20 cellular contexts compared by ENCODE assay signal in genomic region chr2:113823729-113824595, GRCh38.
DNase-seq lines count a peak whose midpoint lies in the region; ATAC-seq, FAIRE-seq and TF ChIP-seq lines count a peak whose summit lies in the region.
"Had no signal": no experiment of that assay in that cellular context is flagged by ENCODE, and none has a peak within 500 bp of the region (broad histone marks: within the 10 kb centered on the region; RNA-seq: fewer than 3 reads in every experiment).

No MANE protein-coding gene starts in this region.

- TF ChIP-seq RAD21 in K562 (CRISPR knock-in tag; conservative IDR thresholded peaks at IDR 0.05 in 1 of 2, IDR thresholded peaks at IDR 0.05 in 1 of 2): no peak

- H2BK12ac ChIP-seq in mesenchymal stem cell (ENCODE audit: low read length in 2 of 2): no peak overlapping the region

- H2BK120ac ChIP-seq in mesenchymal stem cell (ENCODE audit: low read depth, low read length): no peak overlapping the region

- H3K4me2 ChIP-seq in K562 (ENCODE audit: insufficient read depth, low read length) (no peak overlapping the region), mesenchymal stem cell (ENCODE audit: low read length, poor library complexity, severe bottlenecking) (no peak overlapping the region)

- no peak overlapping the region for H2BK5ac ChIP-seq in mesenchymal stem cell (ENCODE audit: low read depth, low read length, poor library complexity, severe bottlenecking)

- intact Hi-C loops in K562 (cut with micrococcal nuclease): loop anchor here (5.0 kb wide), 1 partner anchor 68 kb away; the partner anchor contains the start of gene ACTR3

- TF ChIP-seq EP300 in K562 (IDR thresholded peaks at IDR 0.05; ENCODE audit: low read length) (no peak), suprapubic skin (IDR thresholded peaks at IDR 0.05) (no peak)

- no peaks in the 10 kb centered on the region for H3K9me3 ChIP-seq in K562 (replicated peaks; ENCODE audit: control insufficient read depth, insufficient read depth, low read depth, low read length)
- no peaks in the 10 kb centered on the region for H3K9me3 ChIP-seq in mesenchymal stem cell (ENCODE audit: control insufficient read depth, low read length)
- no peaks in the 10 kb centered on the region for H3K9me3 ChIP-seq in suprapubic skin

- H2AFZ ChIP-seq in K562 (ENCODE audit: low read depth, low read length) (no peak overlapping the region), mesenchymal stem cell (ENCODE audit: low read depth, low read length) (no peak overlapping the region)
- H2AFZ ChIP-seq: GM23248 had no signal

- no peak overlapping the region for H3K4me3 ChIP-seq in K562
- no peak overlapping the region for H3K4me3 ChIP-seq in mesenchymal stem cell (ENCODE audit: insufficient read depth in 1 of 2, low read depth in 1 of 2, low read length in 2 of 2)
- no peak overlapping the region for H3K4me3 ChIP-seq in suprapubic skin
- H3K4me3 ChIP-seq: GM23248 had no signal

- H3K36me3 ChIP-seq in K562 (ENCODE audit: control insufficient read depth, insufficient read depth, low read length) (no peaks in the 10 kb centered on the region), mesenchymal stem cell (ENCODE audit: control insufficient read depth in 1 of 2, insufficient read depth in 2 of 2, low read depth in 1 of 2, low read length in 2 of 2) (no peaks in the 10 kb centered on the region), suprapubic skin (no peaks in the 10 kb centered on the region)

- no peaks in the 10 kb centered on the region for H3K79me2 ChIP-seq in K562 (ENCODE audit: control insufficient read depth, insufficient read depth, low read length)

- H3K9ac ChIP-seq in K562 (ENCODE audit: insufficient read depth in 1 of 2, low read depth in 2 of 2, low read length in 2 of 2) (no peak overlapping the region), mesenchymal stem cell (ENCODE audit: low read length) (peak overlapping the region; percentile 55)
- H3K9ac ChIP-seq: GM23248 had no signal

- CTCF ChIA-PET in K562 (lab: Yijun Ruan, JAX; ENCODE audit: low intra/inter-chr PET ratio): no interaction called here

- no TSS peak for BruUV-seq in K562 (replicated peaks; lab: Mats Ljungman, UMichigan)

- no peak overlapping the region for H4K8ac ChIP-seq in mesenchymal stem cell (ENCODE audit: low read length)

- no peaks in the 10 kb centered on the region for H3K9me1 ChIP-seq in K562 (ENCODE audit: control insufficient read depth, insufficient read depth, low read length)

- H3K4me1 ChIP-seq in K562 (replicated peaks in 1 of 2; ENCODE audit: control insufficient read depth in 2 of 2, insufficient read depth in 2 of 2, low read length in 2 of 2) (peaks cover 0 to 10% of the 10 kb centered on the region in 2 experiments; a peak in 3 of 5 replicates), mesenchymal stem cell (ENCODE audit: control insufficient read depth, insufficient read depth, low read depth, low read length) (peaks cover 2% of the 10 kb centered on the region), suprapubic skin (no peaks in the 10 kb centered on the region)

- FAIRE-seq in K562 (lab: Jason Lieb, UNC) (no peak), frontal cortex (lab: Jason Lieb, UNC) (no peak)
- FAIRE-seq: H54, HTR-8/SVneo had no signal

- H2BK15ac ChIP-seq in mesenchymal stem cell (ENCODE audit: low read depth, poor library complexity, severe bottlenecking): no peak overlapping the region

- H3K18ac ChIP-seq in mesenchymal stem cell (ENCODE audit: low read depth in 1 of 2, low read length in 2 of 2): no peak overlapping the region

- DNase-seq in Ammon's horn (ENCODE audit: low spot score) (peak; percentile 15), K562 (ENCODE audit: extremely low read depth in 1 of 4, low spot score in 3 of 4) (no peak), mesenchymal stem cell (no peak), suprapubic skin (ENCODE audit: low spot score in 2 of 2) (no peak), ACHN (no peak), NOMO-1 (lab: John Stamatoyannopoulos, UW; ENCODE audit: unreplicated experiment in 2 of 2) (no peak), frontal cortex (ENCODE audit: low spot score in 2 of 2) (no peak), activated gamma-delta T cell treated with Interleukin-2 at 50 U/mL for 16 hours (no peak)
- DNase-seq: 8988T; CD4-positive, alpha-beta T cell; DMS79 treated with DMSO at 0.1 percent for 48 hours; GF-D8; GM23248; HFFc6; IMR-90; KBM-7 had no signal

- H3K27me3 ChIP-seq in K562 (ENCODE audit: control insufficient read depth in 2 of 2, insufficient read depth in 2 of 2, low read length in 2 of 2) (no peaks in the 10 kb centered on the region), mesenchymal stem cell (ENCODE audit: control insufficient read depth in 1 of 2, insufficient read depth in 1 of 2, low read length in 2 of 2) (no peaks in the 10 kb centered on the region), suprapubic skin (no peaks in the 10 kb centered on the region)

- no peaks in the 10 kb centered on the region for H3K79me1 ChIP-seq in mesenchymal stem cell (replicated peaks; ENCODE audit: low read length, poor library complexity, severe bottlenecking)

- in situ Hi-C loops in K562 (cut with MboI) (no loop called here), ACHN (cut with HindIII; ENCODE audit: low pct_ligation_motif_present, low pct_unique_long_range_greater_than_20kb, low sequenced_read_pairs) (no loop called here)

- no peak for TF ChIP-seq POLR2A in K562 (conservative IDR thresholded peaks at IDR 0.05)
- TF ChIP-seq POLR2A in suprapubic skin (IDR thresholded peaks at IDR 0.05): no peak

- H3K14ac ChIP-seq in mesenchymal stem cell (ENCODE audit: low read length in 2 of 2): no peak overlapping the region

- H4K91ac ChIP-seq in mesenchymal stem cell (ENCODE audit: low read length): no peak overlapping the region

- WGBS in K562 (ENCODE audit: insufficient coverage, low coverage, missing lambda C conversion rate): 26% methylated on average over 4 of the region's 4 CpGs
- WGBS in mesenchymal stem cell: 74% methylated on average over 4 of the region's 4 CpGs
- 67% methylated on average over 4 of the region's 4 CpGs for WGBS in suprapubic skin

- H3K23ac ChIP-seq in mesenchymal stem cell (ENCODE audit: low read length in 2 of 2): no peak overlapping the region

- no peak overlapping the region for H3K4ac ChIP-seq in mesenchymal stem cell (ENCODE audit: low read depth in 1 of 2, low read length in 2 of 2)

- POLR2A ChIA-PET in K562 (lab: Yijun Ruan, JAX): no interaction called here

- ATAC-seq in K562: no peak
- ATAC-seq: HCT116 had no signal

- TF ChIP-seq CTCF in K562 (IDR thresholded peaks at IDR 0.05 in 2 of 3, conservative IDR thresholded peaks at IDR 0.05 in 1 of 3; ENCODE audit: insufficient read depth in 2 of 3, low read depth in 1 of 3, low read length in 3 of 3) (no peak), suprapubic skin (IDR thresholded peaks at IDR 0.05) (no peak)

- H4K20me1 ChIP-seq in K562 (replicated peaks; ENCODE audit: control insufficient read depth, insufficient read depth, low read length): no peaks in the 10 kb centered on the region

- no peak overlapping the region for H2AK5ac ChIP-seq in mesenchymal stem cell (ENCODE audit: low read length, severe bottlenecking)

- H3K27ac ChIP-seq in K562 (ENCODE audit: extremely low read depth, low read depth, low read length) (no peak overlapping the region), mesenchymal stem cell (ENCODE audit: low read length, poor library complexity, severe bottlenecking) (no peak overlapping the region), suprapubic skin (peak overlapping the region; percentile 64)
- H3K27ac ChIP-seq: C4-2B, GM23248 had no signal

TF ChIP-seq in K562, 482 proteins besides CTCF, POLR2A, EP300 and RAD21:
- TF ChIP-seq ZNF79 (CRISPR knock-in tag; IDR thresholded peaks at IDR 0.05; ENCODE audit: low read depth) (no peak), CXXC5 (CRISPR knock-in tag; IDR thresholded peaks at IDR 0.05) (no peak), MYC (IDR thresholded peaks at IDR 0.05; ENCODE audit: low read depth, low read length) (no peak), MYC (CRISPR knock-in tag; IDR thresholded peaks at IDR 0.05; ENCODE audit: borderline replicate concordance, low read depth) (no peak), MCM5 (IDR thresholded peaks at IDR 0.05; ENCODE audit: low read depth) (no peak), GATAD2B (IDR thresholded peaks at IDR 0.05; ENCODE audit: borderline replicate concordance) (peak; percentile 63; the same call in 1 of the 2 replicates), YBX1 (IDR thresholded peaks at IDR 0.05) (no peak), KDM1A (IDR thresholded peaks at IDR 0.05) (no peak), DACH1 (IDR thresholded peaks at IDR 0.05; ENCODE audit: partially characterized antibody) (peak; percentile 94)
- TF ChIP-seq, protein P1, sequence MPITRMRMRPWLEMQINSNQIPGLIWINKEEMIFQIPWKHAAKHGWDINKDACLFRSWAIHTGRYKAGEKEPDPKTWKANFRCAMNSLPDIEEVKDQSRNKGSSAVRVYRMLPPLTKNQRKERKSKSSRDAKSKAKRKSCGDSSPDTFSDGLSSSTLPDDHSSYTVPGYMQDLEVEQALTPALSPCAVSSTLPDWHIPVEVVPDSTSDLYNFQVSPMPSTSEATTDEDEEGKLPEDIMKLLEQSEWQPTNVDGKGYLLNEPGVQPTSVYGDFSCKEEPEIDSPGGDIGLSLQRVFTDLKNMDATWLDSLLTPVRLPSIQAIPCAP (CRISPR knock-in tag; IDR thresholded peaks at IDR 0.05; ENCODE audit: borderline replicate concordance): no peak
